1 cellular context compared by ENCODE assay signal in the genomic region with DNA sequence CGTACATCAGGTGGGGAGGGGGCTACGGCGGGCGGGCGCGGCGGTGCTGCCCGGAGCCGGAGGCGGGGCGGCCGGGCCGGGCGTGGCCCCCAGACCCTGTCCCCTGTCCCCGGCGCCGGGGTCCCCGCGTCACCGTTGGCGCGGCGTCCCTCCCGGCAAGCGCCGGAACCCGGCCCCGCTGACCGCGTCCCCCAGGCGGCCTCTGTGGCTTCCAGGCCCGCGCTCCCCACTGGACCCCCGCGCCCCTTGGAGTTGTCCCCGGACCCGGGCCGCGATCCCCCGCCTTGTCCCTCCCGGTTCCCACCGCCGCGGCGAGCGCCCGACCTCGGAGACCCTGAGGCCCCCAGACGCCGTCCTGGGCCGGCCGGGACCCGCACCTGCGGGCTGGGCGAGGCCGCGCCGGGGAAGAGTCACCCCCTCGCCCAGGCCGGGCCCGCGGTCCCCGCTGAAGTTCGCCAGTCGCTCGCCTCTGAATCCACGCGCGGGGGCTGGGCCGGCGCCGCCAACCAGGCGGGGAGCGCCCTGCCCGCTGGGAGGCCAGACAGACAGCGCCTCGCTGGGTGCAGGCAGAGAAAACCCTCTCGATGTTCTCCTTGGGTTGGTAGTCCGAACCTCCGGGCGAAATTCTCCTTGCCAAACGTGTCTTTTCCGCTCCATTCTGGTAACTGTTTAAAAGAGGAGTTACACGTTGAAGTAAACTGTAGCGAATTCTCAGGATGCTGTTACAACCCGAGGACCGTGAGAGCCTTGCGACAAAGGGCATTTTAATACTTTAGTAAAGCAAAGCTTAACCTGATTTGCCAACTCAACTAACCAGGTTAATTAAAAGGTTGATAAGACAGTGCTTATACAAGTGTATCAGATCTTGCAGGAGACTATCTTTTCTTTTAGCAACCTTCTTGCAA.
TF ChIP-seq lines count a peak whose summit lies in the region.

No MANE protein-coding gene starts in this region.

TF ChIP-seq in K562, 482 proteins besides CTCF, POLR2A, EP300 and RAD21 (continued from another document and continues in another):
- TF ChIP-seq, protein P1, sequence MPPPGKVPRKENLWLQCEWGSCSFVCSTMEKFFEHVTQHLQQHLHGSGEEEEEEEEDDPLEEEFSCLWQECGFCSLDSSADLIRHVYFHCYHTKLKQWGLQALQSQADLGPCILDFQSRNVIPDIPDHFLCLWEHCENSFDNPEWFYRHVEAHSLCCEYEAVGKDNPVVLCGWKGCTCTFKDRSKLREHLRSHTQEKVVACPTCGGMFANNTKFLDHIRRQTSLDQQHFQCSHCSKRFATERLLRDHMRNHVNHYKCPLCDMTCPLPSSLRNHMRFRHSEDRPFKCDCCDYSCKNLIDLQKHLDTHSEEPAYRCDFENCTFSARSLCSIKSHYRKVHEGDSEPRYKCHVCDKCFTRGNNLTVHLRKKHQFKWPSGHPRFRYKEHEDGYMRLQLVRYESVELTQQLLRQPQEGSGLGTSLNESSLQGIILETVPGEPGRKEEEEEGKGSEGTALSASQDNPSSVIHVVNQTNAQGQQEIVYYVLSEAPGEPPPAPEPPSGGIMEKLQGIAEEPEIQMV (tag; conservative IDR thresholded peaks at IDR 0.05; ENCODE audit: low read depth): no peak
- no peak for TF ChIP-seq CBFA2T2 (conservative IDR thresholded peaks at IDR 0.05)
- no peak for TF ChIP-seq ETV6 (IDR thresholded peaks at IDR 0.05; ENCODE audit: borderline replicate concordance in 1 of 2, low read depth in 2 of 2, low read length in 1 of 2)
- TF ChIP-seq ETV6 (CRISPR knock-in tag; IDR thresholded peaks at IDR 0.05; ENCODE audit: borderline replicate concordance): 0 out of 2 replicates have a peak, but pooled peaks have one; percentile 13
- TF ChIP-seq, protein P2, sequence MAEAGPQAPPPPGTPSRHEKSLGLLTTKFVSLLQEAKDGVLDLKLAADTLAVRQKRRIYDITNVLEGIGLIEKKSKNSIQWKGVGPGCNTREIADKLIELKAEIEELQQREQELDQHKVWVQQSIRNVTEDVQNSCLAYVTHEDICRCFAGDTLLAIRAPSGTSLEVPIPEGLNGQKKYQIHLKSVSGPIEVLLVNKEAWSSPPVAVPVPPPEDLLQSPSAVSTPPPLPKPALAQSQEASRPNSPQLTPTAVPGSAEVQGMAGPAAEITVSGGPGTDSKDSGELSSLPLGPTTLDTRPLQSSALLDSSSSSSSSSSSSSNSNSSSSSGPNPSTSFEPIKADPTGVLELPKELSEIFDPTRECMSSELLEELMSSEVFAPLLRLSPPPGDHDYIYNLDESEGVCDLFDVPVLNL (CRISPR knock-in tag; IDR thresholded peaks at IDR 0.05; ENCODE audit: low read depth): no peak
- no peak for TF ChIP-seq ZFP1 (CRISPR knock-in tag; IDR thresholded peaks at IDR 0.05)
- TF ChIP-seq CHCHD3 (CRISPR knock-in tag; IDR thresholded peaks at IDR 0.05): no peak
- no peak for TF ChIP-seq ZNF324 (CRISPR knock-in tag; IDR thresholded peaks at IDR 0.05)
- peak; percentile 58; the same call in 1 of the 2 replicates for TF ChIP-seq KDM2B (CRISPR knock-in tag; IDR thresholded peaks at IDR 0.05)
- no peak for TF ChIP-seq GTF2A2 (tag; IDR thresholded peaks at IDR 0.05)
- TF ChIP-seq, protein P3, sequence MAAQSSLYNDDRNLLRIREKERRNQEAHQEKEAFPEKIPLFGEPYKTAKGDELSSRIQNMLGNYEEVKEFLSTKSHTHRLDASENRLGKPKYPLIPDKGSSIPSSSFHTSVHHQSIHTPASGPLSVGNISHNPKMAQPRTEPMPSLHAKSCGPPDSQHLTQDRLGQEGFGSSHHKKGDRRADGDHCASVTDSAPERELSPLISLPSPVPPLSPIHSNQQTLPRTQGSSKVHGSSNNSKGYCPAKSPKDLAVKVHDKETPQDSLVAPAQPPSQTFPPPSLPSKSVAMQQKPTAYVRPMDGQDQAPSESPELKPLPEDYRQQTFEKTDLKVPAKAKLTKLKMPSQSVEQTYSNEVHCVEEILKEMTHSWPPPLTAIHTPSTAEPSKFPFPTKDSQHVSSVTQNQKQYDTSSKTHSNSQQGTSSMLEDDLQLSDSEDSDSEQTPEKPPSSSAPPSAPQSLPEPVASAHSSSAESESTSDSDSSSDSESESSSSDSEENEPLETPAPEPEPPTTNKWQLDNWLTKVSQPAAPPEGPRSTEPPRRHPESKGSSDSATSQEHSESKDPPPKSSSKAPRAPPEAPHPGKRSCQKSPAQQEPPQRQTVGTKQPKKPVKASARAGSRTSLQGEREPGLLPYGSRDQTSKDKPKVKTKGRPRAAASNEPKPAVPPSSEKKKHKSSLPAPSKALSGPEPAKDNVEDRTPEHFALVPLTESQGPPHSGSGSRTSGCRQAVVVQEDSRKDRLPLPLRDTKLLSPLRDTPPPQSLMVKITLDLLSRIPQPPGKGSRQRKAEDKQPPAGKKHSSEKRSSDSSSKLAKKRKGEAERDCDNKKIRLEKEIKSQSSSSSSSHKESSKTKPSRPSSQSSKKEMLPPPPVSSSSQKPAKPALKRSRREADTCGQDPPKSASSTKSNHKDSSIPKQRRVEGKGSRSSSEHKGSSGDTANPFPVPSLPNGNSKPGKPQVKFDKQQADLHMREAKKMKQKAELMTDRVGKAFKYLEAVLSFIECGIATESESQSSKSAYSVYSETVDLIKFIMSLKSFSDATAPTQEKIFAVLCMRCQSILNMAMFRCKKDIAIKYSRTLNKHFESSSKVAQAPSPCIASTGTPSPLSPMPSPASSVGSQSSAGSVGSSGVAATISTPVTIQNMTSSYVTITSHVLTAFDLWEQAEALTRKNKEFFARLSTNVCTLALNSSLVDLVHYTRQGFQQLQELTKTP (IDR thresholded peaks at IDR 0.05; ENCODE audit: low read depth in 1 of 2, partially characterized antibody in 2 of 2): no peak
- TF ChIP-seq ZBTB7A (IDR thresholded peaks at IDR 0.05; ENCODE audit: borderline replicate concordance, control insufficient read depth, low read depth, low read length): peak; percentile 67
- TF ChIP-seq ZNF830 (CRISPR knock-in tag; IDR thresholded peaks at IDR 0.05): no peak
- TF ChIP-seq, protein P4, sequence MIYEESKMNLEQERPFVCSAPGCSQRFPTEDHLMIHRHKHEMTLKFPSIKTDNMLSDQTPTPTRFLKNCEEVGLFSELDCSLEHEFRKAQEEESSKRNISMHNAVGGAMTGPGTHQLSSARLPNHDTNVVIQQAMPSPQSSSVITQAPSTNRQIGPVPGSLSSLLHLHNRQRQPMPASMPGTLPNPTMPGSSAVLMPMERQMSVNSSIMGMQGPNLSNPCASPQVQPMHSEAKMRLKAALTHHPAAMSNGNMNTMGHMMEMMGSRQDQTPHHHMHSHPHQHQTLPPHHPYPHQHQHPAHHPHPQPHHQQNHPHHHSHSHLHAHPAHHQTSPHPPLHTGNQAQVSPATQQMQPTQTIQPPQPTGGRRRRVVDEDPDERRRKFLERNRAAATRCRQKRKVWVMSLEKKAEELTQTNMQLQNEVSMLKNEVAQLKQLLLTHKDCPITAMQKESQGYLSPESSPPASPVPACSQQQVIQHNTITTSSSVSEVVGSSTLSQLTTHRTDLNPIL (CRISPR knock-in tag; IDR thresholded peaks at IDR 0.05): no peak
- TF ChIP-seq, protein P5, sequence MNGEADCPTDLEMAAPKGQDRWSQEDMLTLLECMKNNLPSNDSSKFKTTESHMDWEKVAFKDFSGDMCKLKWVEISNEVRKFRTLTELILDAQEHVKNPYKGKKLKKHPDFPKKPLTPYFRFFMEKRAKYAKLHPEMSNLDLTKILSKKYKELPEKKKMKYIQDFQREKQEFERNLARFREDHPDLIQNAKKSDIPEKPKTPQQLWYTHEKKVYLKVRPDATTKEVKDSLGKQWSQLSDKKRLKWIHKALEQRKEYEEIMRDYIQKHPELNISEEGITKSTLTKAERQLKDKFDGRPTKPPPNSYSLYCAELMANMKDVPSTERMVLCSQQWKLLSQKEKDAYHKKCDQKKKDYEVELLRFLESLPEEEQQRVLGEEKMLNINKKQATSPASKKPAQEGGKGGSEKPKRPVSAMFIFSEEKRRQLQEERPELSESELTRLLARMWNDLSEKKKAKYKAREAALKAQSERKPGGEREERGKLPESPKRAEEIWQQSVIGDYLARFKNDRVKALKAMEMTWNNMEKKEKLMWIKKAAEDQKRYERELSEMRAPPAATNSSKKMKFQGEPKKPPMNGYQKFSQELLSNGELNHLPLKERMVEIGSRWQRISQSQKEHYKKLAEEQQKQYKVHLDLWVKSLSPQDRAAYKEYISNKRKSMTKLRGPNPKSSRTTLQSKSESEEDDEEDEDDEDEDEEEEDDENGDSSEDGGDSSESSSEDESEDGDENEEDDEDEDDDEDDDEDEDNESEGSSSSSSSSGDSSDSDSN (IDR thresholded peaks at IDR 0.05; ENCODE audit: borderline replicate concordance in 1 of 2, low read depth in 2 of 2, low read length in 2 of 2): peak; percentile 87 to 92; a peak in 3 of 4 replicates
- TF ChIP-seq, protein P6, sequence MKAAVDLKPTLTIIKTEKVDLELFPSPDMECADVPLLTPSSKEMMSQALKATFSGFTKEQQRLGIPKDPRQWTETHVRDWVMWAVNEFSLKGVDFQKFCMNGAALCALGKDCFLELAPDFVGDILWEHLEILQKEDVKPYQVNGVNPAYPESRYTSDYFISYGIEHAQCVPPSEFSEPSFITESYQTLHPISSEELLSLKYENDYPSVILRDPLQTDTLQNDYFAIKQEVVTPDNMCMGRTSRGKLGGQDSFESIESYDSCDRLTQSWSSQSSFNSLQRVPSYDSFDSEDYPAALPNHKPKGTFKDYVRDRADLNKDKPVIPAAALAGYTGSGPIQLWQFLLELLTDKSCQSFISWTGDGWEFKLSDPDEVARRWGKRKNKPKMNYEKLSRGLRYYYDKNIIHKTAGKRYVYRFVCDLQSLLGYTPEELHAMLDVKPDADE (conservative IDR thresholded peaks at IDR 0.05; ENCODE audit: control insufficient read depth, low read depth, low read length): no peak
- no peak for TF ChIP-seq CREM (IDR thresholded peaks at IDR 0.05; ENCODE audit: low read depth)
- TF ChIP-seq DNMT1 (IDR thresholded peaks at IDR 0.05): no peak
- no peak for TF ChIP-seq SMC3 (conservative IDR thresholded peaks at IDR 0.05; ENCODE audit: insufficient read depth, low read depth, low read length)
- TF ChIP-seq SRF (CRISPR knock-in tag; IDR thresholded peaks at IDR 0.05): no peak
- TF ChIP-seq ZNF140 (CRISPR knock-in tag; IDR thresholded peaks at IDR 0.05): no peak
- TF ChIP-seq, protein P7, sequence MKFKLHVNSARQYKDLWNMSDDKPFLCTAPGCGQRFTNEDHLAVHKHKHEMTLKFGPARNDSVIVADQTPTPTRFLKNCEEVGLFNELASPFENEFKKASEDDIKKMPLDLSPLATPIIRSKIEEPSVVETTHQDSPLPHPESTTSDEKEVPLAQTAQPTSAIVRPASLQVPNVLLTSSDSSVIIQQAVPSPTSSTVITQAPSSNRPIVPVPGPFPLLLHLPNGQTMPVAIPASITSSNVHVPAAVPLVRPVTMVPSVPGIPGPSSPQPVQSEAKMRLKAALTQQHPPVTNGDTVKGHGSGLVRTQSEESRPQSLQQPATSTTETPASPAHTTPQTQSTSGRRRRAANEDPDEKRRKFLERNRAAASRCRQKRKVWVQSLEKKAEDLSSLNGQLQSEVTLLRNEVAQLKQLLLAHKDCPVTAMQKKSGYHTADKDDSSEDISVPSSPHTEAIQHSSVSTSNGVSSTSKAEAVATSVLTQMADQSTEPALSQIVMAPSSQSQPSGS (CRISPR knock-in tag; IDR thresholded peaks at IDR 0.05): 0 out of 2 replicates have a peak, but pooled peaks have one; percentile 14
- TF ChIP-seq HDAC1 (IDR thresholded peaks at IDR 0.05): no peak
- TF ChIP-seq SIN3A (IDR thresholded peaks at IDR 0.05; ENCODE audit: borderline replicate concordance in 2 of 2, control insufficient read depth in 1 of 2, low read depth in 2 of 2, low read length in 2 of 2): peak in 1 of 2 experiments; percentile 65; a peak in 1 of 4 replicates
- TF ChIP-seq ZNF707 (CRISPR knock-in tag; conservative IDR thresholded peaks at IDR 0.05): no peak
- no peak for TF ChIP-seq CEBPG (CRISPR knock-in tag; IDR thresholded peaks at IDR 0.05)
- no peak for TF ChIP-seq CEBPG (tag; conservative IDR thresholded peaks at IDR 0.05 in 1 of 2, IDR thresholded peaks at IDR 0.05 in 1 of 2)
- TF ChIP-seq, protein P8, sequence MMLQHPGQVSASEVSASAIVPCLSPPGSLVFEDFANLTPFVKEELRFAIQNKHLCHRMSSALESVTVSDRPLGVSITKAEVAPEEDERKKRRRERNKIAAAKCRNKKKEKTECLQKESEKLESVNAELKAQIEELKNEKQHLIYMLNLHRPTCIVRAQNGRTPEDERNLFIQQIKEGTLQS (IDR thresholded peaks at IDR 0.05): no peak
- TF ChIP-seq, protein P8 (CRISPR knock-in tag; conservative IDR thresholded peaks at IDR 0.05): peak; percentile 22; the same call in 1 of the 2 replicates
- TF ChIP-seq MCM3 (IDR thresholded peaks at IDR 0.05): no peak
- TF ChIP-seq, protein P9, sequence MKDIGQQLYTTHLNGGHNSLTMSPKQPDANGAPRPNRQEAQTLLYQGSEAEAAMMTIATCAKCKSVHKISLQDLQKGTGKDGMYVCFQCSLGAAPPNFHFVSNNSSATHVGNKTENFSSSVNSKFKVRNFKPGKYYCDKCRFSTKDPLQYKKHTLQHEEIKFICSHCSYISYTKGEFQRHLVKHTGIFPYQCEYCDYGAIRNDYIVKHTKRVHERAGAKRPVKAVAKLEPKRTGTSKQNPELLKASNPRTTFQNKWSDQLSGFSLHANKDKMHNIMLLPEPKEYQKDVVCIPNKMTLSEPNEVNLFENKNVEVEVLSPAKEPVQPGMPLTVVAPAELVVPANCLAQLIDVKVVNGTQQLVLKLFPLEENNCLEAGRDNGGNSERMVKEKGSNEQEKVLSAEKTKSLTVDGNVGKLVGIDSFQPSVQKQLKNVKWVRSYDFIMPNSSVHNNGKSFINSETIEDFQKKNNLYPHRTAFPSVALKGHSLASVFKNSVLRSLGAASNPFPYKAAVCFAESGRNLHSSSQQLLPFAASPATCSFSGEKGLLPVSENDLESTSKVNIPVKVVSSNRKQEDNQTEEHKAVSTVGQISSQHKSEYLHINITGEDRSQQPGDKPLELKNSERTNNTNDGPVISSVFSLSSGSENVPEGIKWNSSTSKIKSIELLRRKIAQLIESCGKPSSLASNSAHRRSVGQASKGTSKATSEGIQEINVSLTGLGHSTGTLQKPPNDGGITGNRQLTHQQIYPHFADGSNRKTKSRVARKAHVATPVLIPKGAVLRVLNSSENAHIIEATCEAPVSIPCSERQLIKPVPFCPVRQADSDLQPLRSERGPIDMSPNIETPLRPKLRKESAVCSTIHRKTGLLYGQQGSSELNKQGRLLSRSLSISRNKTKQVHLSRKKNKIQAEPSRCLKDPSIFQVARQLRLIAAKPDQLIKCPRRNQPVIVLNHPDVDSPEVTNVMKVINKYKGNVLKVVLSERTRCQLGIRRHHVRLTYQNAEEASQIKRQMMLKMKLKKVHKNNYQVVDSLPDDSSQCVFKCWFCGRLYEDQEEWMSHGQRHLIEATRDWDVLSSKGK (CRISPR knock-in tag; IDR thresholded peaks at IDR 0.05): no peak
- no peak for TF ChIP-seq NFYB (IDR thresholded peaks at IDR 0.05; ENCODE audit: extremely low read depth, insufficient read length)
- TF ChIP-seq, protein P10, sequence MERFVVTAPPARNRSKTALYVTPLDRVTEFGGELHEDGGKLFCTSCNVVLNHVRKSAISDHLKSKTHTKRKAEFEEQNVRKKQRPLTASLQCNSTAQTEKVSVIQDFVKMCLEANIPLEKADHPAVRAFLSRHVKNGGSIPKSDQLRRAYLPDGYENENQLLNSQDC (CRISPR knock-in tag; IDR thresholded peaks at IDR 0.05): no peak
- TF ChIP-seq MAZ (CRISPR knock-in tag; conservative IDR thresholded peaks at IDR 0.05 in 1 of 2, IDR thresholded peaks at IDR 0.05 in 1 of 2): peak; percentile 15 to 55; a peak in 2 of 4 replicates
